In the genomic region with DNA sequence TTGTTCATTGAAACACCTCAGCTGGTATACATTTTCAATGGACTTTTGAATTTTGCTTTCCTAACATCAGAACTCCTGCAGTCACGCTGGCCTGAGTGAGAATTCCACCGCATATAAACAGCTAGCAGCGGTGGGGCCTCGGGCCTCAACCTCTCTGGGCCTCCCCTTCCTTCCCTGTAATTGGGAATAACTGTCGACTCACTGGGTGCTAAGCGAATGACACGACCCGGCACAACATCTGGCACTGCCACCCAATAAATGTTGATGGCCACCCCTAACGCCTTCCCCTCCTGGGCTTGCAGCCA, we compare ENCODE assay signal across 8 cellular contexts. TPM values are rescaled to one million over a fixed set of nuclear protein-coding genes. Genes with fewer than 3 reads are reported as not detected.
DNase-seq lines count a peak whose midpoint lies in the region; ATAC-seq, FAIRE-seq and TF ChIP-seq lines count a peak whose summit lies in the region.

No MANE protein-coding gene starts in this region.

- no peaks in the 10 kb centered on the region for H3K27me3 Mint-ChIP-seq in T-helper 1 cell treated with Interleukin-12 subunit alpha and Interleukin-12 subunit beta and Interleukin-4 antibody, amounts not matched to agents 30 μg/mL and 1 μg/mL, for 36 hours (ENCODE audit: low read depth)

- H3K4me2 ChIP-seq in keratinocyte (ENCODE audit: control insufficient read depth, extremely low read depth, insufficient read depth, low read depth, low read length), result peak overlapping the region; percentile 93

- peaks cover 16% of the 10 kb centered on the region for H3K79me2 ChIP-seq in keratinocyte (ENCODE audit: control insufficient read depth, insufficient read depth, low read length)

- H3K9me3 ChIP-seq in adrenal gland (replicated peaks in 1 of 3), result no peaks in the 10 kb centered on the region
- no peaks in the 10 kb centered on the region for H3K9me3 ChIP-seq in keratinocyte (ENCODE audit: control insufficient read depth, low read depth, low read length)
- no peaks in the 10 kb centered on the region for H3K9me3 ChIP-seq in testis

- no peaks in the 10 kb centered on the region for H3K9me3 Mint-ChIP-seq in T-helper 1 cell treated with Interleukin-12 subunit alpha and Interleukin-12 subunit beta and Interleukin-4 antibody, amounts not matched to agents 30 μg/mL and 1 μg/mL, for 36 hours

- ATAC-seq in HG03457 (IDR thresholded peaks at IDR 0.05; ENCODE audit: unreplicated experiment), result no peak

- H3K27ac ChIP-seq in adrenal gland (peak overlapping the region in 4 of 5 donors; percentile 74 to 95 (median 93)), keratinocyte (ENCODE audit: control insufficient read depth, insufficient read depth, low read length) (peak overlapping the region; percentile 79), testis (peak overlapping the region; percentile 82 to 92)

- dilution Hi-C loops in keratinocyte (cut with MboI; ENCODE audit: extremely low pct_ligation_motif_present, low sequenced_read_pairs), result no loop called here

- no peak for FAIRE-seq in keratinocyte (lab: Jason Lieb, UNC)

- peaks cover 0 to 9% of the 10 kb centered on the region in 2 donors for H3K4me1 ChIP-seq in adrenal gland (replicated peaks in 1 of 2)
- H3K4me1 ChIP-seq in keratinocyte (ENCODE audit: control insufficient read depth, extremely low read depth, insufficient read depth, low read length), result peaks cover 7% of the 10 kb centered on the region
- H3K4me1 ChIP-seq in testis, result peaks cover 7% of the 10 kb centered on the region

- H3K4me3 Mint-ChIP-seq in T-helper 1 cell treated with Interleukin-12 subunit alpha and Interleukin-12 subunit beta and Interleukin-4 antibody, amounts not matched to agents 30 μg/mL and 1 μg/mL, for 36 hours, result peak overlapping the region; percentile 92

- H3K36me3 Mint-ChIP-seq in T-helper 1 cell treated with Interleukin-12 subunit alpha and Interleukin-12 subunit beta and Interleukin-4 antibody, amounts not matched to agents 30 μg/mL and 1 μg/mL, for 36 hours (ENCODE audit: low read depth), result peaks cover 12% of the 10 kb centered on the region

- no peak for TF ChIP-seq CTCF in adrenal gland (IDR thresholded peaks at IDR 0.05)
- no peak for TF ChIP-seq CTCF in keratinocyte (optimal IDR thresholded peaks at IDR 0.05 in 1 of 3, IDR thresholded peaks at IDR 0.05 in 1 of 3, conservative IDR thresholded peaks at IDR 0.05 in 1 of 3; ENCODE audit: extremely low read depth in 1 of 3, insufficient read depth in 2 of 3, low read length in 3 of 3)
- TF ChIP-seq CTCF in testis (IDR thresholded peaks at IDR 0.05), result no peak

- H3K9ac ChIP-seq in keratinocyte (ENCODE audit: control insufficient read depth, extremely low read depth, insufficient read depth, low read length), result peak overlapping the region; percentile 91

- no peaks in the 10 kb centered on the region for H3K9me1 ChIP-seq in keratinocyte (ENCODE audit: control insufficient read depth, extremely low read depth, insufficient read depth, low read length)

- H3K27me3 ChIP-seq in adrenal gland, result no peaks in the 10 kb centered on the region
- no peaks in the 10 kb centered on the region for H3K27me3 ChIP-seq in keratinocyte (ENCODE audit: control insufficient read depth, extremely low read depth, insufficient read depth, low read length)
- no peaks in the 10 kb centered on the region for H3K27me3 ChIP-seq in testis

- H3K36me3 ChIP-seq in adrenal gland (replicated peaks in 1 of 2), result peaks cover 0 to 20% of the 10 kb centered on the region in 2 donors
- H3K36me3 ChIP-seq in keratinocyte (ENCODE audit: control insufficient read depth in 2 of 2, extremely low read depth in 1 of 2, insufficient read depth in 2 of 2, low read length in 2 of 2), result peaks cover 0 to 6% of the 10 kb centered on the region in 2 experiments
- H3K36me3 ChIP-seq in testis (ENCODE audit: low read depth, missing control alignments), result peaks cover 5% of the 10 kb centered on the region

- no peaks in the 10 kb centered on the region for H4K20me1 ChIP-seq in keratinocyte (ENCODE audit: control insufficient read depth, extremely low read depth, insufficient read depth, low read length)

- peak overlapping the region; percentile 96 for H3K27ac Mint-ChIP-seq in T-helper 1 cell treated with Interleukin-12 subunit alpha and Interleukin-12 subunit beta and Interleukin-4 antibody, amounts not matched to agents 30 μg/mL and 1 μg/mL, for 36 hours

- intact Hi-C loops in adrenal gland (cut with DNase I), result no loop called here
- intact Hi-C loops in testis (cut with DNase I; ENCODE audit: low total_unique reads), result no loop called here

- peak overlapping the region; percentile 16 to 85 (median 80) for H3K4me3 ChIP-seq in adrenal gland
- H3K4me3 ChIP-seq in keratinocyte (ENCODE audit: control insufficient read depth in 2 of 3, extremely low read depth in 1 of 3, insufficient read depth in 2 of 3, low read depth in 1 of 3, low read length in 3 of 3), result peak overlapping the region; percentile 64 to 90 (median 88)
- H3K4me3 ChIP-seq in testis, result peak overlapping the region; percentile 81 to 82

- TF ChIP-seq POLR2A in adrenal gland (IDR thresholded peaks at IDR 0.05) (no peak), testis (IDR thresholded peaks at IDR 0.05) (no peak)

- H2AFZ ChIP-seq in keratinocyte (ENCODE audit: control insufficient read depth, low read length), result peak overlapping the region; percentile 100

- H3K4me1 Mint-ChIP-seq in T-helper 1 cell treated with Interleukin-12 subunit alpha and Interleukin-12 subunit beta and Interleukin-4 antibody, amounts not matched to agents 30 μg/mL and 1 μg/mL, for 36 hours (ENCODE audit: low read depth), result peaks cover 6% of the 10 kb centered on the region

- no peak for DNase-seq in T-helper 1 cell
- no peak for DNase-seq in adrenal gland
- DNase-seq in keratinocyte (ENCODE audit: low read depth, low spot score), result no peak
- no peak for DNase-seq in testis
- no peak for DNase-seq in NCI-H2227 (lab: John Stamatoyannopoulos, UW; ENCODE audit: unreplicated experiment)
- no peak for DNase-seq in HK-2 (ENCODE audit: unreplicated experiment)

- 1 to 4% (median 2%) methylated on average over 6 to 9 of the region's 9 CpGs for WGBS in adrenal gland, 4 donors
- WGBS in testis, 2 donors, result 2 to 3% methylated on average over 9 of the region's 9 CpGs

RNA-seq across cellular contexts. Expression of a gene that starts 0.7 kb away (rescaled TPM):
- total RNA-seq in adrenal gland, result 100 to 1,000 TPM in 1 of 8 donors, 10 to 100 TPM in 7; 46.2 to 103 (median 70.7) TPM
- 10 to 100 TPM; 42.3 to 63.7 (median 54.6) TPM for polyA plus RNA-seq in adrenal gland
- polyA plus RNA-seq in keratinocyte, result 25.3 to 37.6 TPM (median 30.8 TPM) in 3 replicates
- 6.8 TPM for polyA plus RNA-seq in keratinocyte (2011; ENCODE audit: low read depth)
- 15.7 and 22.2 TPM in 2 replicates for polyA plus RNA-seq in keratinocyte (2011; cell fraction: cytosol; rRNA removed)
- polyA plus RNA-seq in keratinocyte (2011; cell fraction: nucleus; rRNA removed), result 25.2 and 26.1 TPM in 2 replicates
- polyA plus RNA-seq in keratinocyte (2012; ENCODE audit: low replicate concordance), result 16.2 and 30.5 TPM in 2 replicates
- polyA minus RNA-seq in keratinocyte, result 17.1 to 25.5 TPM (median 23.9 TPM) in 3 replicates
- 20.7 TPM for polyA minus RNA-seq in keratinocyte (2011; cell fraction: cytosol; rRNA and poly(A)+ RNA removed)
- polyA minus RNA-seq in keratinocyte (2011; cell fraction: nucleus; rRNA and poly(A)+ RNA removed), result 14.2 and 15.6 TPM in 2 replicates
- 10 to 100 TPM; 48.7 to 54.3 TPM for total RNA-seq in testis
- 35.1 TPM for polyA plus RNA-seq in testis (ENCODE audit: insufficient read depth, low read depth, low replicate concordance)

RNA-seq across cellular contexts. Expression of a gene that starts 19.5 kb away (rescaled TPM):
- total RNA-seq in adrenal gland (10 to 100 TPM; 22.4 to 82.7 (median 44.4) TPM), testis (10 to 100 TPM; 44.4 to 63.1 TPM)
- polyA plus RNA-seq in adrenal gland (10 to 100 TPM; 15.0 to 25.5 (median 23.4) TPM), keratinocyte (8.1 to 8.6 TPM (median 8.4 TPM) in 3 replicates), testis (ENCODE audit: insufficient read depth, low read depth, low replicate concordance) (19.9 TPM)
- 11.0 TPM for polyA plus RNA-seq in keratinocyte (2011; ENCODE audit: low read depth)
- polyA plus RNA-seq in keratinocyte (2011; cell fraction: cytosol; rRNA removed), result 7.2 and 7.7 TPM in 2 replicates
- polyA plus RNA-seq in keratinocyte (2011; cell fraction: nucleus; rRNA removed), result 14.9 and 15.7 TPM in 2 replicates
- polyA plus RNA-seq in keratinocyte (2012; ENCODE audit: low replicate concordance), result 4.5 and 6.1 TPM in 2 replicates
- 6.1 to 8.0 TPM (median 6.6 TPM) in 3 replicates for polyA minus RNA-seq in keratinocyte
- polyA minus RNA-seq in keratinocyte (2011; cell fraction: cytosol; rRNA and poly(A)+ RNA removed), result 10.7 TPM
- polyA minus RNA-seq in keratinocyte (2011; cell fraction: nucleus; rRNA and poly(A)+ RNA removed), result 6.2 and 13.5 TPM in 2 replicates
